ENCODE assay signal across 8 cellular contexts in genomic region chr2:19362094-19362649, GRCh38. TPM values are rescaled to one million over a fixed set of nuclear protein-coding genes. Genes with fewer than 3 reads are reported as not detected.
DNase-seq lines count a peak whose midpoint lies in the region; TF ChIP-seq lines count a peak whose summit lies in the region.

No MANE protein-coding gene starts in this region.

- peaks cover 26% of the 10 kb centered on the region for H3K4me1 Mint-ChIP-seq in osteocyte (ENCODE audit: unreplicated experiment)

- CTCF ChIA-PET in RWPE1 (lab: Yijun Ruan, JAX), result interaction anchor here (0.6 kb wide), 1 partner anchor 612 kb away, joined by 4 read pairs; no protein-coding TSS in a partner anchor

- H3K4me3 Mint-ChIP-seq in osteocyte (ENCODE audit: unreplicated experiment), result peak overlapping the region; percentile 92

- peak overlapping the region; percentile 70 for H3K27ac Mint-ChIP-seq in osteocyte (ENCODE audit: unreplicated experiment)

- H3K27ac ChIP-seq in RWPE1, result peak overlapping the region; percentile 80

- H3K9me3 Mint-ChIP-seq in osteocyte (ENCODE audit: unreplicated experiment), result no peaks in the 10 kb centered on the region

- H3K36me3 Mint-ChIP-seq in osteocyte (ENCODE audit: unreplicated experiment), result no peaks in the 10 kb centered on the region

- H3K4me3 ChIP-seq in AG10803 (ENCODE audit: low read length), result peak overlapping the region; percentile 69
- peak overlapping the region; percentile 70 for H3K4me3 ChIP-seq in epithelial cell of esophagus (ENCODE audit: low read length)

- POLR2A ChIA-PET in RWPE1 (lab: Yijun Ruan, JAX; ENCODE audit: low non-redundant PET), result no interaction called here

- DNase-seq in AG10803 (ENCODE audit: low read depth) (no peak), GM20000 (ENCODE audit: low spot score) (peak; percentile 43), RWPE1 (ENCODE audit: low spot score) (no peak), epithelial cell of esophagus (ENCODE audit: low read depth) (peak; percentile 37), osteocyte (ENCODE audit: extremely low spot score, unreplicated experiment) (peak; percentile 13), cerebellar cortex (ENCODE audit: low spot score) (no peak), NCI-H446 treated with DMSO at 0.1 percent for 48 hours (lab: John Stamatoyannopoulos, UW) (no peak)
- DNase-seq in stimulated activated CD4-positive, alpha-beta T cell treated with anti-CD3 and anti-CD28 coated beads, Interleukin-2, amount 100 ng/mL, for 48 hours, result no peak

- peaks cover 17% of the 10 kb centered on the region for H3K27me3 Mint-ChIP-seq in osteocyte (ENCODE audit: unreplicated experiment)

- no peak for TF ChIP-seq CTCF in AG10803 (conservative IDR thresholded peaks at IDR 0.05; ENCODE audit: low read length)
- no peak for TF ChIP-seq CTCF in GM20000 (IDR thresholded peaks at IDR 0.05; ENCODE audit: extremely low read depth, missing control alignments)
- TF ChIP-seq CTCF in RWPE1 (conservative IDR thresholded peaks at IDR 0.05; ENCODE audit: low read depth), result no peak
- no peak for TF ChIP-seq CTCF in epithelial cell of esophagus (IDR thresholded peaks at IDR 0.05; ENCODE audit: insufficient read depth, low read depth, low read length, missing control alignments)
- TF ChIP-seq CTCF in osteocyte (IDR thresholded peaks at IDR 0.05), result no peak

RNA-seq across cellular contexts. Expression of gene OSR1, which starts 3.7 kb away (rescaled TPM):
- 5.8 and 6.1 TPM in 2 replicates for total RNA-seq in osteocyte

Comparison
In these comparisons a context has a peak if more than half of its experiments do, and no peak if none do; other contexts are left out.
1. DNase-seq: peak in GM20000 (single experiment), epithelial cell of esophagus (single experiment) and osteocyte (single experiment); none in AG10803 (single experiment), RWPE1 (single experiment), stimulated activated CD4-positive, alpha-beta T cell treated with anti-CD3 and anti-CD28 coated beads, Interleukin-2, amount 100 ng/mL, for 48 hours (0 of 2), cerebellar cortex (single experiment) and NCI-H446 treated with DMSO at 0.1 percent for 48 hours (single experiment).